9 cellular contexts compared by ENCODE assay signal in the genomic region with DNA sequence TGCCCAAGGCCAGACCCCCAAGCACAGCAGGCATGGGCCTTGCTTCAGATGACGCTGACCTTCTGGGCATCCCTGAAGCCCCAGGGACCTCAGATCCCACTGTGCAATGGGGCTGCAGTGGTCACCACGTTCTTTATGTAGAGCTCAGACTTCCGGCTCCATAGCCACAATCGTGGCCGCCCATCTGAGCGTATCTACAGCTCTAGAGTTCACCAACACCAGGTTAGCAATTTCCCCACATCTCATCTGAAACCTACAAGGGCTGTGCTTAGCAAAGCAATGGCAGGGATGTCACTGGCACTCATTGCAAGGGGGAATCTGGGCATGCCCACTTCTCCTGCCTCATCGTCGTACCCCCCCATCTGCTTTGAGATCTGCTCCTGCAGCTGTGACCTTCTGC.
"Had no signal": no experiment of that assay in that cellular context is flagged by ENCODE, and none has a peak within 500 bp of the region (broad histone marks: within the 10 kb centered on the region; RNA-seq: fewer than 3 reads in every experiment).

No MANE protein-coding gene starts in this region.

- H3K27ac ChIP-seq: GM23248, HL-60 had no signal

- H3K36me3 Mint-ChIP-seq: IgD-negative memory B cell had no signal

- H3K9me3 ChIP-seq: HAP-1 had no signal

- DNase-seq: GM23248, GOT3, H7, HFFc6 had no signal

- H3K4me3 ChIP-seq: GM23248, HAP-1 had no signal

- H3K27me3 Mint-ChIP-seq: IgD-negative memory B cell had no signal

- FAIRE-seq: HepG2 had no signal

- H3K4me1 Mint-ChIP-seq: IgD-negative memory B cell had no signal

- H3K4me3 Mint-ChIP-seq: HFFc6, IgD-negative memory B cell had no signal

- H3K36me3 ChIP-seq: HAP-1 had no signal

- H3K4me1 ChIP-seq: HAP-1 had no signal

- H3K27ac Mint-ChIP-seq: HFFc6 had no signal

- ATAC-seq: HCT116, HepG2 had no signal
